ENCODE assay signal across 16 cellular contexts in the genomic region with DNA sequence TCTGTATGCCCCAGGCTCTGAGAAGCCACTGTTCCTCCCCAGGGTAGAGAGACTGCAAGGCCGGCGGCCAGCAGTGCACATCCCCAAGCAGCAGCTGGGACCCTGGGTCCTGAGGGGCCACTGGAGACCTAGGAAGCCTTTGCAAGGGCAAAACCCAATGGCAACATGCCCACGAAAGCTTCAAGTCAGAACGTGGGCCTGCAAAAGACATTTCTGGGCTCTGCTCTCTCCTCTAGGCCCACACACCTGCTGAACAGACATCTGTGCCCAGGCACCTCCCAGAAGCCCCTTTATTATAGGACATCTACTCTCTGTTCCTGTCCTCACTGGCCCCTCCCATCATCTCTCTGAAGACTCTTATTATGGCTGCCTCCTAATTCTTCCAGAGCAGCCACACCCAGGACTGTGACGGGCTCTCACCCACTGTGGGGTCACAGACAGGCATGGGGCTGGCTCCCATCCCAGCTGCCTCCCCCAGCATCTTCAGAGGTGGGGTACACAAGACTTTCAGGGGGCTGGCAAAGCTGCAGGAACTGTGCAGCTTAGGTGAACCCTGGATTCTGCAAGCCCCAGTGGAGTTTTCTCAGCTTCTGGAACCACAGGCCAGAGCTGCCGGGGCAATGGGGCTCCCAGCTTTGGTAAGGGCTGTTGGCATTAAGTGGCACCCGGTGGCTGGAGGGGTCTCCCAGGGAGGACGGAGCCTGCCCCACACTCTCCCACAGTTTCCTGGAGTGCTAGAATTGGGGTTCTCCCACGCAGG. TPM values are rescaled to one million over a fixed set of nuclear protein-coding genes. Genes with fewer than 3 reads are reported as not detected.
DNase-seq lines count a peak whose midpoint lies in the region; ATAC-seq and TF ChIP-seq lines count a peak whose summit lies in the region.
"Had no signal": no experiment of that assay in that cellular context is flagged by ENCODE, and none has a peak within 500 bp of the region (broad histone marks: within the 10 kb centered on the region; RNA-seq: fewer than 3 reads in every experiment).

No MANE protein-coding gene starts in this region.

- 83 to 90% methylated on average over 5 to 9 of the region's 9 CpGs for WGBS in body of pancreas, 2 donors
- 94% methylated on average over 8 of the region's 9 CpGs for WGBS in mesenchymal stem cell

- H3K27ac Mint-ChIP-seq in activated T-cell treated with anti-CD3 and anti-CD28 coated beads, Interleukin-2, amount 50 U/mL, for 72 hours, result no peak overlapping the region
- H3K27ac Mint-ChIP-seq: T-helper 1 cell treated with Interleukin-12 subunit alpha and Interleukin-12 subunit beta and Interleukin-4 antibody, amounts not matched to agents 30 μg/mL and 1 μg/mL, for 36 hours had no signal

- no peak overlapping the region for H2BK12ac ChIP-seq in mesenchymal stem cell (ENCODE audit: low read length in 2 of 2)

- H3K27ac ChIP-seq in right atrium auricular region, result peak overlapping the region in 1 of 2 donors; percentile 37
- peak overlapping the region in 3 of 4 donors; percentile 38 to 69 (median 52) for H3K27ac ChIP-seq in body of pancreas
- peak overlapping the region; percentile 27 for H3K27ac ChIP-seq in mesenchymal stem cell (ENCODE audit: low read length, poor library complexity, severe bottlenecking)

- H2AK5ac ChIP-seq in mesenchymal stem cell (ENCODE audit: low read length, severe bottlenecking), result peak overlapping the region; percentile 76

- no peaks in the 10 kb centered on the region for H3K9me3 Mint-ChIP-seq in activated T-cell treated with anti-CD3 and anti-CD28 coated beads, Interleukin-2, amount 50 U/mL, for 72 hours
- H3K9me3 Mint-ChIP-seq: activated T-cell treated with anti-CD3 and anti-CD28 coated beads, Interleukin-2, amount 50 U/mL, for 4 hours; T-helper 1 cell treated with Interleukin-12 subunit alpha and Interleukin-12 subunit beta and Interleukin-4 antibody, amounts not matched to agents 30 μg/mL and 1 μg/mL, for 36 hours had no signal

- H3K4ac ChIP-seq in mesenchymal stem cell (ENCODE audit: low read depth in 1 of 2, low read length in 2 of 2), result no peak overlapping the region

- H3K4me1 Mint-ChIP-seq in activated T-cell treated with anti-CD3 and anti-CD28 coated beads, Interleukin-2, amount 50 U/mL, for 72 hours (ENCODE audit: low read depth), result no peaks in the 10 kb centered on the region

- no peak overlapping the region for H4K91ac ChIP-seq in mesenchymal stem cell (ENCODE audit: low read length)

- H3K27me3 Mint-ChIP-seq in activated T-cell treated with anti-CD3 and anti-CD28 coated beads, Interleukin-2, amount 50 U/mL, for 72 hours (ENCODE audit: low read depth), result no peaks in the 10 kb centered on the region

- H3K18ac ChIP-seq in mesenchymal stem cell (ENCODE audit: low read depth in 1 of 2, low read length in 2 of 2), result no peak overlapping the region

- peak overlapping the region; percentile 54 for H3K9ac ChIP-seq in mesenchymal stem cell (ENCODE audit: low read length)

- H3K9me3 ChIP-seq in right atrium auricular region (no peaks in the 10 kb centered on the region), body of pancreas (no peaks in the 10 kb centered on the region), mesenchymal stem cell (ENCODE audit: control insufficient read depth, low read length) (no peaks in the 10 kb centered on the region)

- TF ChIP-seq CTCF in right atrium auricular region (IDR thresholded peaks at IDR 0.05) (no peak), body of pancreas (IDR thresholded peaks at IDR 0.05) (no peak)

- no peak overlapping the region for H3K14ac ChIP-seq in mesenchymal stem cell (ENCODE audit: low read length in 2 of 2)

- H3K4me3 Mint-ChIP-seq in activated T-cell treated with anti-CD3 and anti-CD28 coated beads, Interleukin-2, amount 50 U/mL, for 72 hours, result no peak overlapping the region
- H3K4me3 Mint-ChIP-seq: activated T-cell treated with anti-CD3 and anti-CD28 coated beads, Interleukin-2, amount 50 U/mL, for 4 hours; T-helper 1 cell treated with Interleukin-12 subunit alpha and Interleukin-12 subunit beta and Interleukin-4 antibody, amounts not matched to agents 30 μg/mL and 1 μg/mL, for 36 hours had no signal

- no peak overlapping the region for H3K4me2 ChIP-seq in mesenchymal stem cell (ENCODE audit: low read length, poor library complexity, severe bottlenecking)

- intact Hi-C loops in Right ventricle myocardium superior (cut with DNase I), result no loop called here
- intact Hi-C loops in body of pancreas (cut with DNase I), result no loop called here

- ATAC-seq in Right ventricle myocardium superior (ENCODE audit: poor library complexity) (peak; percentile 16), body of pancreas (peak; percentile 7), GM18868 (IDR thresholded peaks at IDR 0.05; ENCODE audit: unreplicated experiment) (no peak), HG03432 (IDR thresholded peaks at IDR 0.05; ENCODE audit: unreplicated experiment) (no peak)
- ATAC-seq in activated T-cell treated with anti-CD3 and anti-CD28 coated beads, Interleukin-2, amount 50 U/mL, for 72 hours (replicated peaks in 1 of 2), result no peak
- ATAC-seq: activated T-cell treated with anti-CD3 and anti-CD28 coated beads, Interleukin-2, amount 50 U/mL, for 4 hours had no signal

- H2AFZ ChIP-seq in mesenchymal stem cell (ENCODE audit: low read depth, low read length), result no peak overlapping the region

- no peak overlapping the region for H3K4me3 ChIP-seq in right atrium auricular region
- H3K4me3 ChIP-seq in body of pancreas, result no peak overlapping the region
- H3K4me3 ChIP-seq in mesenchymal stem cell (ENCODE audit: insufficient read depth in 1 of 2, low read depth in 1 of 2, low read length in 2 of 2), result no peak overlapping the region
- H3K4me3 ChIP-seq: skin epidermis had no signal

- no peak overlapping the region for H2BK15ac ChIP-seq in mesenchymal stem cell (ENCODE audit: low read depth, poor library complexity, severe bottlenecking)

- no peak overlapping the region for H3K23ac ChIP-seq in mesenchymal stem cell (ENCODE audit: low read length in 2 of 2)

- H3K36me3 Mint-ChIP-seq in activated T-cell treated with anti-CD3 and anti-CD28 coated beads, Interleukin-2, amount 50 U/mL, for 72 hours (ENCODE audit: insufficient read depth in 2 of 2), result peaks cover 2 to 3% of the 10 kb centered on the region in 2 donors

- H3K4me1 ChIP-seq in right atrium auricular region, result peaks cover 0 to 15% of the 10 kb centered on the region in 2 donors
- peaks cover 9% of the 10 kb centered on the region for H3K4me1 ChIP-seq in body of pancreas
- H3K4me1 ChIP-seq in mesenchymal stem cell (ENCODE audit: control insufficient read depth, insufficient read depth, low read depth, low read length), result peaks cover 25% of the 10 kb centered on the region

- H3K36me3 ChIP-seq in right atrium auricular region, result peaks cover 24% of the 10 kb centered on the region
- peaks cover 0 to 8% of the 10 kb centered on the region in 2 donors for H3K36me3 ChIP-seq in body of pancreas (replicated peaks in 1 of 2; ENCODE audit: insufficient read depth in 1 of 2, low read depth in 2 of 2)
- H3K36me3 ChIP-seq in mesenchymal stem cell (ENCODE audit: control insufficient read depth in 1 of 2, insufficient read depth in 2 of 2, low read depth in 1 of 2, low read length in 2 of 2), result peaks cover 50 to 56% of the 10 kb centered on the region in 2 experiments

- H2BK120ac ChIP-seq in mesenchymal stem cell (ENCODE audit: low read depth, low read length), result no peak overlapping the region

- TF ChIP-seq POLR2A in body of pancreas (IDR thresholded peaks at IDR 0.05), result no peak

- no peak for DNase-seq in Right ventricle myocardium superior
- DNase-seq in right atrium auricular region (ENCODE audit: low spot score), result no peak
- peak in 1 of 4 donors; percentile 11 for DNase-seq in body of pancreas
- DNase-seq in mesenchymal stem cell, result no peak
- no peak for DNase-seq in AG08395 (ENCODE audit: low spot score)
- DNase-seq in activated T-cell treated with anti-CD3 and anti-CD28 coated beads, Interleukin-2, amount 50 U/mL, for 72 hours, result no peak
- DNase-seq: activated CD4-positive, alpha-beta T cell treated with anti-CD3 and anti-CD28 coated beads for 1 hour; activated T-cell treated with anti-CD3 and anti-CD28 coated beads, Interleukin-2, amount 50 U/mL, for 4 hours; NCI-H1436; stimulated activated naive CD4-positive, alpha-beta T cell had no signal

- no peaks in the 10 kb centered on the region for H3K27me3 ChIP-seq in right atrium auricular region
- H3K27me3 ChIP-seq in body of pancreas, result no peaks in the 10 kb centered on the region
- no peaks in the 10 kb centered on the region for H3K27me3 ChIP-seq in mesenchymal stem cell (ENCODE audit: control insufficient read depth in 1 of 2, insufficient read depth in 1 of 2, low read length in 2 of 2)

- no peak overlapping the region for H2BK5ac ChIP-seq in mesenchymal stem cell (ENCODE audit: low read depth, low read length, poor library complexity, severe bottlenecking)

- no peak overlapping the region for H4K8ac ChIP-seq in mesenchymal stem cell (ENCODE audit: low read length)

- peaks cover 30% of the 10 kb centered on the region for H3K79me1 ChIP-seq in mesenchymal stem cell (replicated peaks; ENCODE audit: low read length, poor library complexity, severe bottlenecking)

RNA-seq across cellular contexts. Expression of a gene that starts 12.6 kb away (rescaled TPM):
- total RNA-seq in Right ventricle myocardium superior, result 6.2 TPM
- 1 to 10 TPM; 5.5 to 9.8 TPM for total RNA-seq in right atrium auricular region
- 10 to 100 TPM; 14.0 to 24.4 TPM for total RNA-seq in body of pancreas
- polyA plus RNA-seq in mesenchymal stem cell (2013, experiment 1 of 2), result 16.3 TPM
- 15.1 TPM for polyA plus RNA-seq in mesenchymal stem cell (2013, experiment 2 of 2)
- total RNA-seq in activated T-cell treated with anti-CD3 and anti-CD28 coated beads, Interleukin-2, amount 50 U/mL, for 72 hours, result 10 to 100 TPM; 43.5 to 51.4 TPM

RNA-seq across cellular contexts. Expression of a gene that starts 22.7 kb away (rescaled TPM):
- total RNA-seq in Right ventricle myocardium superior (0.32 TPM), right atrium auricular region (not detected), body of pancreas (1 to 10 TPM in 1 of 2 donors, not detected in 1; 1.0 TPM)
- 1.9 TPM for polyA plus RNA-seq in mesenchymal stem cell (2013, experiment 1 of 2)
- polyA plus RNA-seq in mesenchymal stem cell (2013, experiment 2 of 2), result 1.7 TPM
- 1 to 10 TPM; 1.6 to 6.2 TPM for total RNA-seq in activated T-cell treated with anti-CD3 and anti-CD28 coated beads, Interleukin-2, amount 50 U/mL, for 72 hours
- total RNA-seq: dermis microvascular lymphatic vessel endothelial cell, lung microvascular endothelial cell had no signal

Comparison
In these comparisons a context has a peak if more than half of its experiments do, and no peak if none do; other contexts are left out.
1. ATAC-seq: peak in Right ventricle myocardium superior (single experiment) and body of pancreas (single experiment); none in GM18868 (single experiment), HG03432 (single experiment) and activated T-cell treated with anti-CD3 and anti-CD28 coated beads, Interleukin-2, amount 50 U/mL, for 72 hours (0 of 2).